ENCODE assay signal across 16 cellular contexts in genomic region chr5:138029501-138029900, GRCh38. TPM values are rescaled to one million over a fixed set of nuclear protein-coding genes. Genes with fewer than 3 reads are reported as not detected.
DNase-seq lines count a peak whose midpoint lies in the region; ATAC-seq, FAIRE-seq and TF ChIP-seq lines count a peak whose summit lies in the region.
"Had no signal": no experiment of that assay in that cellular context is flagged by ENCODE, and none has a peak within 500 bp of the region (broad histone marks: within the 10 kb centered on the region; RNA-seq: fewer than 3 reads in every experiment).

No MANE protein-coding gene starts in this region.

- H4K20me1 ChIP-seq in Loucy (ENCODE audit: insufficient read depth, low read length, poor library complexity, severe bottlenecking), result peaks cover 73% of the 10 kb centered on the region
- H4K20me1 ChIP-seq in GM12878 (ENCODE audit: control insufficient read depth, insufficient read depth), result no peaks in the 10 kb centered on the region

- no TSS peak for BruUV-seq in GM12878 (replicated peaks; lab: Mats Ljungman, UMichigan)

- no peak overlapping the region for H3K4me3 Mint-ChIP-seq in activated naive CD4-positive, alpha-beta T cell treated with anti-CD3 and anti-CD28 coated beads, Interleukin-2, amount 10 ng/mL, durations not matched to agents 7 days and 5 days
- peak overlapping the region; percentile 64 for H3K4me3 Mint-ChIP-seq in stimulated activated memory B cell treated with anti-CD40 and anti-IgM and Interleukin-4, amounts not matched to agents 10 μg/mL and 1 μg/mL and 100 μg/mL, for 72 hours

- FAIRE-seq in GM12878 (lab: Jason Lieb, UNC), result no peak

- peak overlapping the region; percentile 5 for H3K27ac Mint-ChIP-seq in activated naive CD4-positive, alpha-beta T cell treated with anti-CD3 and anti-CD28 coated beads, Interleukin-2, amount 10 ng/mL, durations not matched to agents 7 days and 5 days
- peak overlapping the region; percentile 95 for H3K27ac Mint-ChIP-seq in stimulated activated memory B cell treated with anti-CD40 and anti-IgM and Interleukin-4, amounts not matched to agents 10 μg/mL and 1 μg/mL and 100 μg/mL, for 72 hours

- no peaks in the 10 kb centered on the region for H3F3A ChIP-seq in Loucy (ENCODE audit: low read depth)

- no peak for TF ChIP-seq POLR2A in GM12878 (IDR thresholded peaks at IDR 0.05; ENCODE audit: low read depth, low read length)
- no peak for TF ChIP-seq POLR2A in lower leg skin (IDR thresholded peaks at IDR 0.05)

- H3K9me3 ChIP-seq in Loucy (ENCODE audit: insufficient read depth, low read depth, low read length), result peaks cover 4% of the 10 kb centered on the region; the same call in 1 of the 2 replicates
- peaks cover 6% of the 10 kb centered on the region; the same call in 2 of the 3 replicates for H3K9me3 ChIP-seq in GM12878 (replicated peaks; ENCODE audit: control insufficient read depth, insufficient read depth, low read length)

- RAD21 ChIA-PET in GM12878 (lab: Charles Lee; ENCODE audit: unreplicated experiment), result interaction anchor here (0.6 to 4.1 kb wide), 9 partner anchors 10 to 276 kb away, joined by 3 to 29 read pairs (median 4); partner anchors contain the start of genes HNRNPA0 and PKD2L2

- in situ Hi-C loops in GM12878 (cut with MboI), result no loop called here

- H3K36me3 ChIP-seq in Loucy (ENCODE audit: insufficient read depth, low read length) (no peaks in the 10 kb centered on the region; the same call in 1 of the 2 replicates), GM12878 (ENCODE audit: control insufficient read depth in 2 of 2, insufficient read depth in 2 of 2, low read length in 1 of 2) (no peaks in the 10 kb centered on the region)

- no peak for TF ChIP-seq RAD21 in GM12878 (IDR thresholded peaks at IDR 0.05; ENCODE audit: insufficient read depth, low read depth, low read length)

- TF ChIP-seq EP300 in GM12878 (IDR thresholded peaks at IDR 0.05; ENCODE audit: borderline replicate concordance in 1 of 2, control insufficient read depth in 1 of 2, low read depth in 2 of 2, low read length in 2 of 2), result no peak

- H3K27me3 ChIP-seq in Loucy (ENCODE audit: insufficient read depth, low read length, poor library complexity, severe bottlenecking) (no peaks in the 10 kb centered on the region), GM12878 (replicated peaks in 1 of 2; ENCODE audit: control insufficient read depth in 2 of 2, insufficient read depth in 2 of 2, low read length in 1 of 2) (no peaks in the 10 kb centered on the region)

- POLR2A ChIA-PET in GM12878 (lab: Charles Lee), result interaction anchor here (0.5 to 3.1 kb wide), 12 partner anchors 11 to 392 kb away, joined by 3 to 10 read pairs (median 4); partner anchors contain the start of gene PKD2L2

- WGBS in GM12878 (ENCODE audit: insufficient coverage, insufficient replicate concordance, low lambda C conversion rate, missing lambda C conversion rate), result 3% methylated on average over 2 of the region's 2 CpGs
- WGBS in lower leg skin, 2 donors, result 50 to 56% methylated on average over 2 of the region's 2 CpGs

- peaks cover 5% of the 10 kb centered on the region for H3K27me3 Mint-ChIP-seq in activated naive CD4-positive, alpha-beta T cell treated with anti-CD3 and anti-CD28 coated beads, Interleukin-2, amount 10 ng/mL, durations not matched to agents 7 days and 5 days
- no peaks in the 10 kb centered on the region for H3K27me3 Mint-ChIP-seq in stimulated activated memory B cell treated with anti-CD40 and anti-IgM and Interleukin-4, amounts not matched to agents 10 μg/mL and 1 μg/mL and 100 μg/mL, for 72 hours

- H3K4me2 ChIP-seq in Loucy (ENCODE audit: low read depth, low read length, poor library complexity, severe bottlenecking) (peak overlapping the region; percentile 76), GM12878 (ENCODE audit: control insufficient read depth, insufficient read depth) (peak overlapping the region; percentile 95)

- ATAC-seq in GM12878, result no peak
- ATAC-seq in stimulated activated memory B cell treated with anti-CD40 and anti-IgM and Interleukin-4, amounts not matched to agents 10 μg/mL and 1 μg/mL and 100 μg/mL, for 72 hours, result no peak

- H3K4me1 ChIP-seq in Loucy (ENCODE audit: insufficient read depth, low read length, poor library complexity, severe bottlenecking) (peaks cover 67% of the 10 kb centered on the region), GM12878 (ENCODE audit: control insufficient read depth, insufficient read depth, low read length) (peaks cover 13% of the 10 kb centered on the region)

- H3K4me1 Mint-ChIP-seq in activated naive CD4-positive, alpha-beta T cell treated with anti-CD3 and anti-CD28 coated beads, Interleukin-2, amount 10 ng/mL, durations not matched to agents 7 days and 5 days, result peaks cover 71% of the 10 kb centered on the region
- H3K4me1 Mint-ChIP-seq in stimulated activated memory B cell treated with anti-CD40 and anti-IgM and Interleukin-4, amounts not matched to agents 10 μg/mL and 1 μg/mL and 100 μg/mL, for 72 hours, result peaks cover 77% of the 10 kb centered on the region

- H2AFZ ChIP-seq in Loucy (ENCODE audit: low read length) (no peak overlapping the region), GM12878 (ENCODE audit: control insufficient read depth, low read depth, low read length) (no peak overlapping the region)

- peaks cover 27% of the 10 kb centered on the region for H3K36me3 Mint-ChIP-seq in activated naive CD4-positive, alpha-beta T cell treated with anti-CD3 and anti-CD28 coated beads, Interleukin-2, amount 10 ng/mL, durations not matched to agents 7 days and 5 days
- H3K36me3 Mint-ChIP-seq in stimulated activated memory B cell treated with anti-CD40 and anti-IgM and Interleukin-4, amounts not matched to agents 10 μg/mL and 1 μg/mL and 100 μg/mL, for 72 hours, result peaks cover 38% of the 10 kb centered on the region

- H3K4me3 ChIP-seq in Loucy (ENCODE audit: low read length, poor library complexity, severe bottlenecking) (peak overlapping the region; percentile 95), GM12878 (peak overlapping the region; percentile 70), lower leg skin (ENCODE audit: low read depth, poor library complexity, severe bottlenecking) (no peak overlapping the region)

- peak overlapping the region; percentile 68 for H3K27ac ChIP-seq in GM12878 (ENCODE audit: control insufficient read depth, insufficient read depth)
- H3K27ac ChIP-seq: RWPE1 had no signal

- CTCF ChIA-PET in activated naive CD4-positive, alpha-beta T cell treated with anti-CD3 and anti-CD28 coated beads, Interleukin-2, amount 10 ng/mL, durations not matched to agents 7 days and 5 days (lab: Charles Lee), result interaction anchor here (0.9 to 1.1 kb wide), 3 partner anchors 12 to 278 kb away, joined by 3 to 7 read pairs (median 4); no protein-coding TSS in a partner anchor
- CTCF ChIA-PET in GM12878 (lab: Yijun Ruan, JAX), result interaction anchor here (0.9 to 4.0 kb wide), 10 partner anchors 10 to 400 kb away, joined by 3 to 19 read pairs (median 4); partner anchors contain the start of genes HNRNPA0 and PKD2L2

- H3K9me3 Mint-ChIP-seq in activated naive CD4-positive, alpha-beta T cell treated with anti-CD3 and anti-CD28 coated beads, Interleukin-2, amount 10 ng/mL, durations not matched to agents 7 days and 5 days, result no peaks in the 10 kb centered on the region
- H3K9me3 Mint-ChIP-seq in stimulated activated memory B cell treated with anti-CD40 and anti-IgM and Interleukin-4, amounts not matched to agents 10 μg/mL and 1 μg/mL and 100 μg/mL, for 72 hours, result no peaks in the 10 kb centered on the region

- H3K79me2 ChIP-seq in Loucy (ENCODE audit: insufficient read depth, low read length) (peaks cover 88% of the 10 kb centered on the region), GM12878 (ENCODE audit: control insufficient read depth, insufficient read depth, low read length) (peaks cover 87% of the 10 kb centered on the region)

- SMC1A ChIA-PET in GM12878 (lab: Charles Lee; ENCODE audit: uncharacterized antibody, unreplicated experiment), result interaction anchor here (0.7 to 5.7 kb wide), 12 partner anchors 9 to 278 kb away, joined by 3 to 32 read pairs (median 4); partner anchors contain the start of gene PKD2L2

- TF ChIP-seq CTCF in Loucy (conservative IDR thresholded peaks at IDR 0.05; ENCODE audit: low read length) (no peak), GM12878 (IDR thresholded peaks at IDR 0.05 in 2 of 3, conservative IDR thresholded peaks at IDR 0.05 in 1 of 3; ENCODE audit: control insufficient read depth in 2 of 3, extremely low read depth in 1 of 3, insufficient read depth in 1 of 3, low read depth in 3 of 3, low read length in 3 of 3) (no peak), lower leg skin (IDR thresholded peaks at IDR 0.05) (no peak)

- peak overlapping the region; percentile 91 for H3K9ac ChIP-seq in Loucy (ENCODE audit: low read depth, low read length, poor library complexity, severe bottlenecking)
- peak overlapping the region; percentile 60 for H3K9ac ChIP-seq in GM12878 (ENCODE audit: control insufficient read depth, insufficient read depth, low read length)

- no peaks in the 10 kb centered on the region for H3K9me2 ChIP-seq in Loucy (replicated peaks; ENCODE audit: low read depth, low read length)

- no peak for DNase-seq in activated naive CD4-positive, alpha-beta T cell treated with anti-CD3 and anti-CD28 coated beads, Interleukin-2, amount 10 ng/mL, durations not matched to agents 7 days and 5 days
- DNase-seq in activated naive CD4-positive, alpha-beta T cell treated with Interleukin-2 at 50 U/mL for 16 hours, result no peak
- no peak for DNase-seq in GM12878 (ENCODE audit: low read depth, low spot score)
- DNase-seq in iPS-NIHi11 (ENCODE audit: low spot score), result no peak
- DNase-seq in NCI-H1417 treated with DMSO at 0.1 percent for 48 hours (lab: John Stamatoyannopoulos, UW), result no peak
- DNase-seq in lower leg skin (ENCODE audit: low spot score in 2 of 2), result no peak
- DNase-seq: anterior cingulate cortex; dermis blood vessel endothelial cell; mesenchymal stem cell; NCI-H1092 treated with DMSO at 0.1 percent for 48 hours; NCI-H524 treated with DMSO at 0.1 percent for 48 hours; stimulated activated CD4-positive, alpha-beta T cell treated with anti-CD3 and anti-CD28 coated beads, Interleukin-15, amount 100 ng/mL, for 24 hours; T1000 had no signal

- intact Hi-C loops in GM12878 (cut with micrococcal nuclease; ENCODE audit: unreplicated experiment) (no loop called here), lower leg skin (cut with DNase I; ENCODE audit: low total_unique reads) (no loop called here)

RNA-seq across cellular contexts. Expression of gene FAM13B, which starts 3.4 kb away (rescaled TPM):
- total RNA-seq in GM12878 (2013; cell fraction: nucleolus; rRNA removed), result 167 and 178 TPM in 2 replicates
- total RNA-seq in GM12878 (2014; rRNA removed) (18.9 and 22.1 TPM in 2 replicates), GM12878 (2014; rRNA removed; fragmentation: Illumina TruSeq; extraction: Trizol) (23.7 and 24.7 TPM in 2 replicates), GM12878 (2021) (25.2 and 30.0 TPM in 2 replicates), lower leg skin (10 to 100 TPM; 17.9 to 25.6 (median 21.4) TPM)
- 7.9 TPM for polyA plus RNA-seq in GM12878 (2011; ENCODE audit: low read depth)
- polyA plus RNA-seq in GM12878 (2011; rRNA removed) (23.1 and 29.4 TPM in 2 replicates), GM12878 (2014; fragmentation: Illumina TruSeq; extraction: Trizol) (26.0 and 32.6 TPM in 2 replicates), GM12878 (2014; fragmentation: Nextera tagmentation; extraction: Ambion mirVana) (1 to 10 TPM; 3.6 to 8.0 TPM), GM12878 (2014; rRNA removed) (15.8 and 18.5 TPM in 2 replicates), GM12878 (2016; fragmentation: Nextera tagmentation; extraction: Ambion mirVana) (10 to 100 TPM; 16.6 to 18.2 TPM)
- 7.9 and 10.5 TPM in 2 replicates for polyA plus RNA-seq in GM12878 (2011; cell fraction: cytosol; rRNA removed)
- polyA plus RNA-seq in GM12878 (2011; cell fraction: nucleus; rRNA removed), result 27.0 and 32.5 TPM in 2 replicates
- 14.4 and 14.9 TPM in 2 replicates for polyA plus RNA-seq in GM12878 (2012)
- polyA minus RNA-seq in GM12878 (2011; rRNA and poly(A)+ RNA removed), result 21.4 and 29.6 TPM in 2 replicates
- polyA minus RNA-seq in GM12878 (2011; cell fraction: cytosol; rRNA and poly(A)+ RNA removed), result 8.0 and 11.1 TPM in 2 replicates
- 28.5 and 62.4 TPM in 2 replicates for polyA minus RNA-seq in GM12878 (2011; cell fraction: nucleus; rRNA and poly(A)+ RNA removed)

RNA-seq across cellular contexts. Expression of gene WNT8A, which starts 54.3 kb away (rescaled TPM):
- not detected in 2 replicates for total RNA-seq in GM12878 (2013; cell fraction: nucleolus; rRNA removed)
- 0.05 TPM in 1 of 2 replicates, not detected in the other for total RNA-seq in GM12878 (2014; rRNA removed)
- not detected in 2 replicates for total RNA-seq in GM12878 (2014; rRNA removed; fragmentation: Illumina TruSeq; extraction: Trizol)
- total RNA-seq in GM12878 (2021), result not detected in 2 replicates
- not detected for polyA plus RNA-seq in GM12878 (2011; ENCODE audit: low read depth)
- polyA plus RNA-seq in GM12878 (2011; rRNA removed), result not detected in 2 replicates
- polyA plus RNA-seq in GM12878 (2011; cell fraction: cytosol; rRNA removed), result not detected in 2 replicates
- polyA plus RNA-seq in GM12878 (2011; cell fraction: nucleus; rRNA removed), result not detected in 2 replicates
- not detected in 2 replicates for polyA plus RNA-seq in GM12878 (2012)
- not detected in 2 replicates for polyA plus RNA-seq in GM12878 (2014; fragmentation: Illumina TruSeq; extraction: Trizol)
- not detected for polyA plus RNA-seq in GM12878 (2014; fragmentation: Nextera tagmentation; extraction: Ambion mirVana)
- not detected in 2 replicates for polyA plus RNA-seq in GM12878 (2014; rRNA removed)
- polyA plus RNA-seq in GM12878 (2016; fragmentation: Nextera tagmentation; extraction: Ambion mirVana), result not detected
- polyA minus RNA-seq in GM12878 (2011; rRNA and poly(A)+ RNA removed), result not detected in 2 replicates
- polyA minus RNA-seq in GM12878 (2011; cell fraction: cytosol; rRNA and poly(A)+ RNA removed), result not detected in 2 replicates
- polyA minus RNA-seq in GM12878 (2011; cell fraction: nucleus; rRNA and poly(A)+ RNA removed), result not detected in 2 replicates
- not detected for total RNA-seq in lower leg skin
- total RNA-seq: dermis blood vessel endothelial cell had no signal
